ENCODE assay signal across 10 cellular contexts in genomic region chr7:123824754-123825067, GRCh38. TPM values are rescaled to one million over a fixed set of nuclear protein-coding genes. Genes with fewer than 3 reads are reported as not detected.
A peak's percentile ranks its signal among the peaks of the same experiment; 100 is the strongest.
DNase-seq lines count a peak whose midpoint lies in the region; ATAC-seq and TF ChIP-seq lines count a peak whose summit lies in the region.
"Had no signal": no experiment of that assay in that cellular context is flagged by ENCODE, and none has a peak within 500 bp of the region (broad histone marks: within the 10 kb centered on the region; RNA-seq: fewer than 3 reads in every experiment).

No MANE protein-coding gene starts in this region.

- H3K27ac ChIP-seq in left lung: no peak overlapping the region
- H3K27ac ChIP-seq: tibial nerve had no signal

- no peak overlapping the region for H3K4me3 ChIP-seq in left lung
- H3K4me3 ChIP-seq: tibial nerve had no signal

- H3K27me3 ChIP-seq in left lung: no peaks in the 10 kb centered on the region
- H3K27me3 ChIP-seq: tibial nerve had no signal

- peak in 2 of 3 experiments; percentile 58 to 87 for DNase-seq in NCI-H1417 (lab: John Stamatoyannopoulos, UW)
- no peak for DNase-seq in left lung
- DNase-seq in KG1 (lab: John Stamatoyannopoulos, UW): no peak
- DNase-seq in left ventricle myocardium superior: no peak

- no peaks in the 10 kb centered on the region for H3K9me3 ChIP-seq in left lung
- H3K9me3 ChIP-seq: tibial nerve had no signal

- peak; percentile 40 for ATAC-seq in GM19035 (IDR thresholded peaks at IDR 0.05; ENCODE audit: unreplicated experiment)
- ATAC-seq in HG02610 (IDR thresholded peaks at IDR 0.05; ENCODE audit: unreplicated experiment): peak; percentile 32
- peak; percentile 91 for ATAC-seq in left lung
- no peak for ATAC-seq in GM21423 (IDR thresholded peaks at IDR 0.05; ENCODE audit: unreplicated experiment)
- ATAC-seq in left ventricle myocardium superior: no peak

- no peak for TF ChIP-seq CTCF in left lung (IDR thresholded peaks at IDR 0.05)

- no peaks in the 10 kb centered on the region for H3K4me1 ChIP-seq in left lung
- H3K4me1 ChIP-seq: tibial nerve had no signal

- H3K36me3 ChIP-seq in left lung: no peaks in the 10 kb centered on the region
- H3K36me3 ChIP-seq: tibial nerve had no signal

- intact Hi-C loops in left lung (cut with DNase I) (no loop called here), left ventricle myocardium superior (cut with micrococcal nuclease) (no loop called here)

RNA-seq across cellular contexts. Expression of gene HYAL4, which starts 20.3 kb away (rescaled TPM):
- not detected for total RNA-seq in left lung
- not detected for total RNA-seq in left ventricle myocardium superior
- total RNA-seq: endothelial cell of umbilical vein, RPMI7951, tibial nerve had no signal

Comparison
In these comparisons a context has a peak if more than half of its experiments do, and no peak if none do; other contexts are left out.
1. ATAC-seq: peak in GM19035 (single experiment), HG02610 (single experiment) and left lung (single experiment); none in GM21423 (single experiment) and left ventricle myocardium superior (single experiment).
2. DNase-seq: peak in NCI-H1417 (2 of 3); none in left lung (0 of 2), KG1 (single experiment) and left ventricle myocardium superior (single experiment).